8 cellular contexts compared by ENCODE assay signal in the genomic region with DNA sequence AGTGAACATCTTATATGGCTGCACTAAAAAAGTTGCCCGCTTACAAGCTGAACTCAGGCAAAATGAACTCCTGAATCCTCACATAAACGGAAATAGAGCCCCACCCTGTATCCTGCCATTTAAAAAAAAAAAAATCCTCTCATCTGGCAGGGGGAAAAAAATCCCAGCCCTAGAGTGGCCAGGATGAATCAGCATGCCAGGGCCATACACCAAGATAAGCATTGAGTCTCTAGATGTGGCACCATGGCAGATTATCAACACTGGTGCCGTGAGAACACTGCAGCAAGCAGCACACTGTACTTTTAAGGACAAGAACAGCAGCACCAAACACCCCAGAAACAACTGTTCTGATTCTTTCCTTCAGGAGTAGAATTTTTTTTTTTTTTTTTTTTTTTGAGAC.
DNase-seq lines count a peak whose midpoint lies in the region; TF ChIP-seq lines count a peak whose summit lies in the region.

No MANE protein-coding gene starts in this region.

- no peak for TF ChIP-seq CTCF in endothelial cell (IDR thresholded peaks at IDR 0.05; ENCODE audit: unreplicated experiment)
- no peak for TF ChIP-seq CTCF in neutrophil (IDR thresholded peaks at IDR 0.05)
- no peak for TF ChIP-seq CTCF in thyroid gland (IDR thresholded peaks at IDR 0.05)

- H3K36me3 Mint-ChIP-seq in endothelial cell (ENCODE audit: low read depth, unreplicated experiment) = no peaks in the 10 kb centered on the region

- H3K4me3 Mint-ChIP-seq in endothelial cell (ENCODE audit: unreplicated experiment) = no peak overlapping the region

- H3K27ac Mint-ChIP-seq in endothelial cell (ENCODE audit: unreplicated experiment) = peak overlapping the region; percentile 57

- DNase-seq in EL (peak; percentile 53), SJSA1 (ENCODE audit: low read depth in 1 of 2, low spot score in 2 of 2) (peak; percentile 47 to 57), endothelial cell (ENCODE audit: low spot score) (no peak), inferior parietal cortex (ENCODE audit: extremely low spot score) (no peak), mesenteric fat pad (ENCODE audit: low spot score) (no peak), kidney tubule cell (ENCODE audit: low spot score) (no peak), thyroid gland (no peak)

- no peak overlapping the region for H3K4me3 ChIP-seq in SJSA1
- H3K4me3 ChIP-seq in neutrophil (ENCODE audit: low read depth in 1 of 2, low read length in 1 of 2) = no peak overlapping the region
- H3K4me3 ChIP-seq in thyroid gland (replicated peaks in 1 of 3) = no peak overlapping the region

- TF ChIP-seq POLR2A in thyroid gland (IDR thresholded peaks at IDR 0.05) = no peak

- H3K4me1 ChIP-seq in SJSA1 (replicated peaks) = peaks cover 46% of the 10 kb centered on the region
- H3K4me1 ChIP-seq in neutrophil (ENCODE audit: control insufficient read depth in 1 of 2, insufficient read depth in 1 of 2, low read depth in 1 of 2, low read length in 1 of 2) = peaks cover 97 to 98% of the 10 kb centered on the region in 2 experiments
- peaks cover 15 to 32% of the 10 kb centered on the region in 2 donors for H3K4me1 ChIP-seq in thyroid gland

- no peaks in the 10 kb centered on the region for H3K9me3 Mint-ChIP-seq in endothelial cell (ENCODE audit: unreplicated experiment)

- intact Hi-C loops in thyroid gland (cut with DNase I) = no loop called here

- H3K27me3 ChIP-seq in SJSA1 (replicated peaks) (no peaks in the 10 kb centered on the region), neutrophil (no peaks in the 10 kb centered on the region), thyroid gland (no peaks in the 10 kb centered on the region)

- H3K9me3 ChIP-seq in SJSA1 (replicated peaks) = no peaks in the 10 kb centered on the region
- H3K9me3 ChIP-seq in neutrophil = no peaks in the 10 kb centered on the region
- H3K9me3 ChIP-seq in thyroid gland = no peaks in the 10 kb centered on the region

- peaks cover 59% of the 10 kb centered on the region for H3K4me1 Mint-ChIP-seq in endothelial cell (ENCODE audit: unreplicated experiment)

- H3K36me3 ChIP-seq in SJSA1 (peaks cover 3% of the 10 kb centered on the region; the same call in 1 of the 2 replicates), neutrophil (peaks cover 4% of the 10 kb centered on the region), thyroid gland (no peaks in the 10 kb centered on the region)

- H3K27ac ChIP-seq in SJSA1 (peak overlapping the region; percentile 25), neutrophil (peak overlapping the region; percentile 53), thyroid gland (no peak overlapping the region)

- H3K27me3 Mint-ChIP-seq in endothelial cell (ENCODE audit: unreplicated experiment) = peaks cover 1% of the 10 kb centered on the region

- 74% methylated on average over 3 of the region's 3 CpGs for WGBS in thyroid gland, 2 donors

Comparison
In these comparisons a context has a peak if more than half of its experiments do, and no peak if none do; other contexts are left out.
1. DNase-seq: peak in EL (single experiment) and SJSA1 (2 of 2); none in endothelial cell (single experiment), inferior parietal cortex (single experiment), mesenteric fat pad (single experiment), kidney tubule cell (single experiment) and thyroid gland (0 of 2).
2. H3K27ac ChIP-seq: peak in SJSA1 (single experiment) and neutrophil (single experiment); none in thyroid gland (0 of 3).